Comparison of ENCODE assay signal across 27 cellular contexts in genomic region chr11:102946237-102946636, GRCh38. TPM values are rescaled to one million over a fixed set of nuclear protein-coding genes. Genes with fewer than 3 reads are reported as not detected.
DNase-seq lines count a peak whose midpoint lies in the region; ATAC-seq, FAIRE-seq and TF ChIP-seq lines count a peak whose summit lies in the region.
"Had no signal": no experiment of that assay in that cellular context is flagged by ENCODE, and none has a peak within 500 bp of the region (broad histone marks: within the 10 kb centered on the region; RNA-seq: fewer than 3 reads in every experiment).

No MANE protein-coding gene starts in this region.

- H3K4me3 ChIP-seq in fibroblast of villous mesenchyme (ENCODE audit: low read depth, low read length) (no peak overlapping the region), lower lobe of right lung (no peak overlapping the region)
- H3K4me3 ChIP-seq: BLaER1 treated with 17β-estradiol and CSF1 and Interleukin-3, amounts not matched to agents 10 nM and 100 nM; GM23338 had no signal

- no peak for TF ChIP-seq CTCF in VCaP (conservative IDR thresholded peaks at IDR 0.05)
- no peak for TF ChIP-seq CTCF in fibroblast of villous mesenchyme (IDR thresholded peaks at IDR 0.05; ENCODE audit: insufficient read depth, low read depth, low read length)
- TF ChIP-seq CTCF in lower lobe of right lung (IDR thresholded peaks at IDR 0.05) = no peak
- no peak for TF ChIP-seq CTCF in GM13977 (IDR thresholded peaks at IDR 0.05; ENCODE audit: extremely low read depth, insufficient read depth, missing control alignments)

- DNase-seq in COLO829 (ENCODE audit: low spot score) = peak; percentile 37
- DNase-seq in fibroblast of villous mesenchyme (ENCODE audit: low read depth) = peak; percentile 33
- DNase-seq in lower lobe of right lung = no peak
- DNase-seq in urothelium cell line (ENCODE audit: low spot score) = no peak
- no peak for DNase-seq in HuH-7 (ENCODE audit: low spot score)
- DNase-seq in head of caudate nucleus = no peak
- DNase-seq in GM13977 (ENCODE audit: low spot score) = no peak
- DNase-seq: AML-193; CD4-positive, alpha-beta T cell; COR-L47; DMS53; H9; HFFc6; NCI-H1048; NCI-H1694; NCI-H2029 treated with DMSO at 0.1 percent for 48 hours; NCI-H2171; NCI-H226; NCI-H510A; NCI-H69; SIG-M5; SK-N-SH had no signal

- H3K4me1 ChIP-seq in lower lobe of right lung = peaks cover 6% of the 10 kb centered on the region

- intact Hi-C loops in lower lobe of right lung (cut with DNase I) (no loop called here), head of caudate nucleus (cut with DNase I) (no loop called here)

- in situ Hi-C loops in GM13977 (cut with MboI; ENCODE audit: low pct_unique_long_range_greater_than_20kb, low sequenced_read_pairs, unreplicated experiment) = no loop called here

- H3K27me3 ChIP-seq in lower lobe of right lung (ENCODE audit: low read depth) = no peaks in the 10 kb centered on the region
- H3K27me3 ChIP-seq: BLaER1 treated with 17β-estradiol and CSF1 and Interleukin-3, amounts not matched to agents 10 nM and 100 nM had no signal

- peak; percentile 56 to 64 for ATAC-seq in lower lobe of right lung
- ATAC-seq: GM23338, Panc1 had no signal

- peak overlapping the region; percentile 46 for H3K27ac ChIP-seq in VCaP
- no peak overlapping the region for H3K27ac ChIP-seq in lower lobe of right lung
- H3K27ac ChIP-seq: BLaER1 treated with 17β-estradiol and CSF1 and Interleukin-3, amounts not matched to agents 10 nM and 100 nM had no signal

- H3K36me3 ChIP-seq in lower lobe of right lung = no peaks in the 10 kb centered on the region
- H3K36me3 ChIP-seq: BLaER1 treated with 17β-estradiol and CSF1 and Interleukin-3, amounts not matched to agents 10 nM and 100 nM had no signal

- H3K9me3 ChIP-seq in lower lobe of right lung = no peaks in the 10 kb centered on the region
- H3K9me3 ChIP-seq: BLaER1 treated with 17β-estradiol and CSF1 and Interleukin-3, amounts not matched to agents 10 nM and 100 nM; SK-N-SH had no signal

- FAIRE-seq in urothelium cell line (lab: Jason Lieb, UNC) = no peak

RNA-seq across cellular contexts. Expression of gene MMP13, which starts 9.3 kb away (rescaled TPM):
- not detected in 2 replicates for total RNA-seq in fibroblast of villous mesenchyme
- total RNA-seq in lower lobe of right lung = not detected
- total RNA-seq: CD4-positive, alpha-beta T cell; G401; GM23338; H9; HFFc6 had no signal

Comparison
In these comparisons a context has a peak if more than half of its experiments do, and no peak if none do; other contexts are left out.
1. DNase-seq: peak in COLO829 (single experiment) and fibroblast of villous mesenchyme (single experiment); none in lower lobe of right lung (single experiment), urothelium cell line (single experiment), HuH-7 (single experiment), head of caudate nucleus (0 of 42) and GM13977 (single experiment).